ENCODE assay signal across 1 cellular context in the genomic region with DNA sequence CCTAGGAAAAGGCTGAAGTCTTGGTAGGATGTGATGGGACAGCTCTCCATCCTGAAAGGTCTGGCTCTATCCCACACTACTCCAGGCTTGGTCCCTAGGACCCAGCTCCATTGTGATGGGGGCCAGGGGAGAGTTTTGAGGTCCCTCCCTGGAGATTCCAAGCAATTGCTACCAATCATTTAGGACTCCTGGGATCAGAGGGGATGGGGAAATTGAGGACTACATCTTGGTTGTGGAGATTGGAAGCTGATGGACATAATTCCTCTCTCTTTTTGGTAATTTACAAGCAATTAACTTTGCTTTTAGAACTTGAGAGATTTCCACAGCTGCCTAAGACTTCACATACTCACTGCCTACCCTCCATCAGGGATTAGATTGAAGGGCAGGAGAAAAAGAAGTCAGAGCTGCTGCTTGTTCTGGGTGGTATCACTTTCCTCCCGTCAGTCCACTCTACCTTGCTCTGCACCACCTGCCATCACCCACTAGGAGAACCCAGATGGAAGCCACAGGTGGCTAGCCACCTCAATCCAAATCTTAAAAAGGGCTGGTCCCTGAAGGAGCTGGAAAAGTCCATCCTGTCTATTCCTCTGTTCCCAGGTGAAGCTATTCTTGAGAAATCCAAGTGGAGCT.
TF ChIP-seq lines count a peak whose summit lies in the region.

No MANE protein-coding gene starts in this region.

TF ChIP-seq in K562, 482 proteins besides CTCF, POLR2A, EP300 and RAD21 (continued from another document):
- TF ChIP-seq, protein P1, sequence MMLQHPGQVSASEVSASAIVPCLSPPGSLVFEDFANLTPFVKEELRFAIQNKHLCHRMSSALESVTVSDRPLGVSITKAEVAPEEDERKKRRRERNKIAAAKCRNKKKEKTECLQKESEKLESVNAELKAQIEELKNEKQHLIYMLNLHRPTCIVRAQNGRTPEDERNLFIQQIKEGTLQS (IDR thresholded peaks at IDR 0.05) = no peak
- TF ChIP-seq, protein P1 (CRISPR knock-in tag; conservative IDR thresholded peaks at IDR 0.05) = no peak
- TF ChIP-seq, protein P2, sequence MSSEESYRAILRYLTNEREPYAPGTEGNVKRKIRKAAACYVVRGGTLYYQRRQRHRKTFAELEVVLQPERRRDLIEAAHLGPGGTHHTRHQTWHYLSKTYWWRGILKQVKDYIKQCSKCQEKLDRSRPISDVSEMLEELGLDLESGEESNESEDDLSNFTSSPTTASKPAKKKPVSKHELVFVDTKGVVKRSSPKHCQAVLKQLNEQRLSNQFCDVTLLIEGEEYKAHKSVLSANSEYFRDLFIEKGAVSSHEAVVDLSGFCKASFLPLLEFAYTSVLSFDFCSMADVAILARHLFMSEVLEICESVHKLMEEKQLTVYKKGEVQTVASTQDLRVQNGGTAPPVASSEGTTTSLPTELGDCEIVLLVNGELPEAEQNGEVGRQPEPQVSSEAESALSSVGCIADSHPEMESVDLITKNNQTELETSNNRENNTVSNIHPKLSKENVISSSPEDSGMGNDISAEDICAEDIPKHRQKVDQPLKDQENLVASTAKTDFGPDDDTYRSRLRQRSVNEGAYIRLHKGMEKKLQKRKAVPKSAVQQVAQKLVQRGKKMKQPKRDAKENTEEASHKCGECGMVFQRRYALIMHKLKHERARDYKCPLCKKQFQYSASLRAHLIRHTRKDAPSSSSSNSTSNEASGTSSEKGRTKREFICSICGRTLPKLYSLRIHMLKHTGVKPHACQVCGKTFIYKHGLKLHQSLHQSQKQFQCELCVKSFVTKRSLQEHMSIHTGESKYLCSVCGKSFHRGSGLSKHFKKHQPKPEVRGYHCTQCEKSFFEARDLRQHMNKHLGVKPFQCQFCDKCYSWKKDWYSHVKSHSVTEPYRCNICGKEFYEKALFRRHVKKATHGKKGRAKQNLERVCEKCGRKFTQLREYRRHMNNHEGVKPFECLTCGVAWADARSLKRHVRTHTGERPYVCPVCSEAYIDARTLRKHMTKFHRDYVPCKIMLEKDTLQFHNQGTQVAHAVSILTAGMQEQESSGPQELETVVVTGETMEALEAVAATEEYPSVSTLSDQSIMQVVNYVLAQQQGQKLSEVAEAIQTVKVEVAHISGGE (CRISPR knock-in tag; IDR thresholded peaks at IDR 0.05) = no peak
- TF ChIP-seq NR2C2 (CRISPR knock-in tag; IDR thresholded peaks at IDR 0.05) = no peak
- TF ChIP-seq NR2C2 (tag; IDR thresholded peaks at IDR 0.05) = no peak
- TF ChIP-seq FOXP1 (CRISPR knock-in tag; IDR thresholded peaks at IDR 0.05) = no peak
- no peak for TF ChIP-seq ZNF146 (CRISPR knock-in tag; IDR thresholded peaks at IDR 0.05; ENCODE audit: unreplicated experiment)
- no peak for TF ChIP-seq CBFB (CRISPR knock-in tag; IDR thresholded peaks at IDR 0.05)
- no peak for TF ChIP-seq ZNF354B (CRISPR knock-in tag; IDR thresholded peaks at IDR 0.05)
- TF ChIP-seq, protein P3, sequence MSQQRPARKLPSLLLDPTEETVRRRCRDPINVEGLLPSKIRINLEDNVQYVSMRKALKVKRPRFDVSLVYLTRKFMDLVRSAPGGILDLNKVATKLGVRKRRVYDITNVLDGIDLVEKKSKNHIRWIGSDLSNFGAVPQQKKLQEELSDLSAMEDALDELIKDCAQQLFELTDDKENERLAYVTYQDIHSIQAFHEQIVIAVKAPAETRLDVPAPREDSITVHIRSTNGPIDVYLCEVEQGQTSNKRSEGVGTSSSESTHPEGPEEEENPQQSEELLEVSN (IDR thresholded peaks at IDR 0.05; ENCODE audit: borderline replicate concordance in 1 of 2, extremely low read depth in 1 of 2, insufficient read depth in 1 of 2, insufficient read length in 1 of 2, low read depth in 1 of 2, low read length in 1 of 2, poor library complexity in 1 of 2, severe bottlenecking in 1 of 2) = no peak
- no peak for TF ChIP-seq ZKSCAN1 (IDR thresholded peaks at IDR 0.05; ENCODE audit: low read depth, low read length)
- no peak for TF ChIP-seq RFX5 (IDR thresholded peaks at IDR 0.05; ENCODE audit: low read depth, low read length)
- TF ChIP-seq JUND (IDR thresholded peaks at IDR 0.05; ENCODE audit: borderline replicate concordance, low read depth, low read length) = no peak
- TF ChIP-seq JUND (tag; IDR thresholded peaks at IDR 0.05; ENCODE audit: borderline replicate concordance, low read depth, low read length) = no peak
- TF ChIP-seq GTF2F1 (IDR thresholded peaks at IDR 0.05; ENCODE audit: low read depth, low read length) = no peak
- TF ChIP-seq, protein P4, sequence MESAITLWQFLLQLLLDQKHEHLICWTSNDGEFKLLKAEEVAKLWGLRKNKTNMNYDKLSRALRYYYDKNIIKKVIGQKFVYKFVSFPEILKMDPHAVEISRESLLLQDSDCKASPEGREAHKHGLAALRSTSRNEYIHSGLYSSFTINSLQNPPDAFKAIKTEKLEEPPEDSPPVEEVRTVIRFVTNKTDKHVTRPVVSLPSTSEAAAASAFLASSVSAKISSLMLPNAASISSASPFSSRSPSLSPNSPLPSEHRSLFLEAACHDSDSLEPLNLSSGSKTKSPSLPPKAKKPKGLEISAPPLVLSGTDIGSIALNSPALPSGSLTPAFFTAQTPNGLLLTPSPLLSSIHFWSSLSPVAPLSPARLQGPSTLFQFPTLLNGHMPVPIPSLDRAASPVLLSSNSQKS (CRISPR knock-in tag; IDR thresholded peaks at IDR 0.05) = no peak
- TF ChIP-seq TAF15 (IDR thresholded peaks at IDR 0.05; ENCODE audit: low read depth, low read length) = no peak
- no peak for TF ChIP-seq CCNT2 (IDR thresholded peaks at IDR 0.05; ENCODE audit: borderline replicate concordance, extremely low read depth, insufficient read length, low read depth, low read length)
